Comparison of ENCODE assay signal across 14 cellular contexts in the genomic region with DNA sequence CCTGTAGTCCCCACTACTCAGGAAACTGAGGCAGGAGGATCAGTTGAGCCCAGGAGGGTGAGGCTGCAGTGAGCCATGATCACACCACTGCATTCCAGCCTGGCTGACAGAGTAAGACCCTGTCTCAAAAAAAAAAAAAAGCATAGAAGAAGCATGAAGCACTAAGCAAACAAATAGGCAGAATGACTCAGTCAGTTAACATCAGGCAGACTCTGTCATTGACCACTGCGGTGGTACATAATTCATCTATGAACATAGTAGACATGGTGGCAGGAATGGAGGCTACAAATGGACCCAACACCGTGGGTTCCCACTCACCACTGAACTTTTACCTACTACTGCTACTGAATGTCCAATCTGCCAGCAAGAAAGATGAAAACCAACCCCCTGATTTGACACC. TPM values are rescaled to one million over a fixed set of nuclear protein-coding genes. Genes with fewer than 3 reads are reported as not detected.
A peak's percentile ranks its signal among the peaks of the same experiment; 100 is the strongest.
DNase-seq lines count a peak whose midpoint lies in the region; ATAC-seq, FAIRE-seq and TF ChIP-seq lines count a peak whose summit lies in the region.
"Had no signal": no experiment of that assay in that cellular context is flagged by ENCODE, and none has a peak within 500 bp of the region (broad histone marks: within the 10 kb centered on the region; RNA-seq: fewer than 3 reads in every experiment).

No MANE protein-coding gene starts in this region.

- BruUV-seq in K562 (replicated peaks; lab: Mats Ljungman, UMichigan): no TSS peak

- TF ChIP-seq RAD21 in K562 (CRISPR knock-in tag; conservative IDR thresholded peaks at IDR 0.05 in 1 of 2, IDR thresholded peaks at IDR 0.05 in 1 of 2): no peak

- DNase-seq in DMS53 treated with DMSO at 0.1 percent for 48 hours (lab: John Stamatoyannopoulos, UW; ENCODE audit: unreplicated experiment) (peak; percentile 46), MG63 (peak; percentile 53), K562 (ENCODE audit: extremely low read depth in 1 of 4, low spot score in 3 of 4) (no peak), myocyte (ENCODE audit: low read depth) (peak; percentile 46), COR-L47 (lab: John Stamatoyannopoulos, UW) (no peak), NCI-H1417 treated with DMSO at 0.1 percent for 48 hours (lab: John Stamatoyannopoulos, UW) (no peak), NCI-H526 treated with DMSO at 0.1 percent for 48 hours (lab: John Stamatoyannopoulos, UW) (no peak)
- no peak for DNase-seq in activated T-cell treated with anti-CD3 and anti-CD28 coated beads, Interleukin-2, amount 50 U/mL, for 48 hours
- DNase-seq: CD4-positive, alpha-beta T cell; effector memory CD8-positive, alpha-beta T cell; mesendoderm; NCI-H446 treated with DMSO at 0.1 percent for 48 hours; Right ventricle myocardium superior; stimulated activated CD4-positive, alpha-beta T cell treated with anti-CD3 and anti-CD28 coated beads, Interleukin-4, amount 100 ng/mL, for 24 hours had no signal

- WGBS in K562 (ENCODE audit: insufficient coverage, low coverage, missing lambda C conversion rate): 14% methylated on average over 2 of the region's 2 CpGs

- TF ChIP-seq EP300 in K562 (IDR thresholded peaks at IDR 0.05; ENCODE audit: low read length): no peak

- no peak overlapping the region for H3K4me3 ChIP-seq in MG63
- H3K4me3 ChIP-seq in K562: no peak overlapping the region

- no peaks in the 10 kb centered on the region for H3K27me3 ChIP-seq in MG63
- H3K27me3 ChIP-seq in K562 (ENCODE audit: control insufficient read depth in 2 of 2, insufficient read depth in 2 of 2, low read length in 2 of 2): no peaks in the 10 kb centered on the region

- no peak for TF ChIP-seq CTCF in K562 (IDR thresholded peaks at IDR 0.05 in 2 of 3, conservative IDR thresholded peaks at IDR 0.05 in 1 of 3; ENCODE audit: insufficient read depth in 2 of 3, low read depth in 1 of 3, low read length in 3 of 3)

- in situ Hi-C loops in K562 (cut with MboI): no loop called here

- H3K9me1 ChIP-seq in K562 (ENCODE audit: control insufficient read depth, insufficient read depth, low read length): no peaks in the 10 kb centered on the region

- H3K79me2 ChIP-seq in K562 (ENCODE audit: control insufficient read depth, insufficient read depth, low read length): no peaks in the 10 kb centered on the region

- H3K4me2 ChIP-seq in K562 (ENCODE audit: insufficient read depth, low read length): no peak overlapping the region; the same call in 1 of the 2 replicates

- no peak for TF ChIP-seq POLR2A in K562 (conservative IDR thresholded peaks at IDR 0.05)

- POLR2A ChIA-PET in K562 (lab: Yijun Ruan, JAX): no interaction called here

- peaks cover 2 to 5% of the 10 kb centered on the region in 2 experiments; a peak in 4 of 5 replicates for H3K4me1 ChIP-seq in K562 (replicated peaks in 1 of 2; ENCODE audit: control insufficient read depth in 2 of 2, insufficient read depth in 2 of 2, low read length in 2 of 2)

- H3K9ac ChIP-seq in K562 (ENCODE audit: insufficient read depth in 1 of 2, low read depth in 2 of 2, low read length in 2 of 2): no peak overlapping the region

- H4K20me1 ChIP-seq in K562 (replicated peaks; ENCODE audit: control insufficient read depth, insufficient read depth, low read length): no peaks in the 10 kb centered on the region

- H3K36me3 ChIP-seq in MG63 (no peaks in the 10 kb centered on the region), K562 (ENCODE audit: control insufficient read depth, insufficient read depth, low read length) (no peaks in the 10 kb centered on the region)

- H2AFZ ChIP-seq in K562 (ENCODE audit: low read depth, low read length): no peak overlapping the region

- ATAC-seq in K562: no peak
- ATAC-seq: effector memory CD8-positive, alpha-beta T cell had no signal

- no peaks in the 10 kb centered on the region for H3K9me3 ChIP-seq in MG63
- no peaks in the 10 kb centered on the region for H3K9me3 ChIP-seq in K562 (replicated peaks; ENCODE audit: control insufficient read depth, insufficient read depth, low read depth, low read length)

- intact Hi-C loops in K562 (cut with micrococcal nuclease): no loop called here

- CTCF ChIA-PET in K562 (lab: Yijun Ruan, JAX; ENCODE audit: low intra/inter-chr PET ratio): no interaction called here

- no peak for FAIRE-seq in K562 (lab: Jason Lieb, UNC)

- no peak overlapping the region for H3K27ac ChIP-seq in K562 (ENCODE audit: extremely low read depth, low read depth, low read length)

TF ChIP-seq in K562, 482 proteins besides CTCF, POLR2A, EP300 and RAD21:
- peak; percentile 30; the same call in 1 of the 2 replicates for TF ChIP-seq ATF3 (IDR thresholded peaks at IDR 0.05)
- TF ChIP-seq ATF3 (CRISPR knock-in tag; conservative IDR thresholded peaks at IDR 0.05): no peak
- TF ChIP-seq ARID1B (IDR thresholded peaks at IDR 0.05): 0 out of 2 replicates have a peak, but pooled peaks have one; percentile 20
- no peak for TF ChIP-seq CREBBP (IDR thresholded peaks at IDR 0.05; ENCODE audit: low read depth, low read length)
- TF ChIP-seq CHD1 (IDR thresholded peaks at IDR 0.05; ENCODE audit: low read length): no peak
- TF ChIP-seq MEIS2 (IDR thresholded peaks at IDR 0.05; ENCODE audit: partially characterized antibody): peak; percentile 43
- peak; percentile 24; the same call in 1 of the 2 replicates for TF ChIP-seq JUND (IDR thresholded peaks at IDR 0.05; ENCODE audit: borderline replicate concordance, low read depth, low read length)
- TF ChIP-seq JUND (tag; IDR thresholded peaks at IDR 0.05; ENCODE audit: borderline replicate concordance, low read depth, low read length): no peak; the same call in 2 of the 3 replicates
- TF ChIP-seq FOSL1 (tag; conservative IDR thresholded peaks at IDR 0.05): peak; percentile 72
- 0 out of 2 replicates have a peak, but pooled peaks have one; percentile 34 for TF ChIP-seq EHMT2 (IDR thresholded peaks at IDR 0.05)
- peak; percentile 64 for TF ChIP-seq ZNF384 (IDR thresholded peaks at IDR 0.05; ENCODE audit: low read depth, low read length)

RNA-seq across cellular contexts. Expression of gene ASXL2, which starts 7.6 kb away (rescaled TPM):
- total RNA-seq in MG63 (2014; rRNA removed; shearing (Covaris generic); ENCODE audit: low replicate concordance): 3.6 and 8.8 TPM in 2 replicates
- total RNA-seq in K562 (2011; cell fraction: chromatin; rRNA removed; ENCODE audit: low replicate concordance): 17.1 and 54.2 TPM in 2 replicates
- total RNA-seq in K562 (2011; cell fraction: nucleolus; rRNA removed): 6.3 and 9.7 TPM in 2 replicates
- total RNA-seq in K562 (2011; cell fraction: nucleoplasm; rRNA removed): 13.3 and 22.9 TPM in 2 replicates
- total RNA-seq in K562 (2014; rRNA removed) (7.4 and 9.8 TPM in 2 replicates), K562 (2014; rRNA removed; fragmentation: Illumina TruSeq; extraction: Trizol) (9.0 and 9.7 TPM in 2 replicates), K562 (2015; rRNA removed; fragmentation: Illumina TruSeq; extraction: Trizol) (8.6 and 9.1 TPM in 2 replicates), K562 (2021) (23.3 and 25.9 TPM in 2 replicates), myocyte (14.0 and 15.4 TPM in 2 replicates)
- polyA plus RNA-seq in K562 (2011; rRNA removed) (14.9 and 17.0 TPM in 2 replicates), K562 (2014; fragmentation: Illumina TruSeq; extraction: Trizol) (15.5 and 17.4 TPM in 2 replicates), K562 (2014; fragmentation: Nextera tagmentation; extraction: Ambion mirVana) (1 to 10 TPM; 2.2 to 2.5 TPM), K562 (2014; rRNA removed) (8.8 and 9.5 TPM in 2 replicates)
- 7.3 and 9.0 TPM in 2 replicates for polyA plus RNA-seq in K562 (2011; cell fraction: cytosol; rRNA removed)
- polyA plus RNA-seq in K562 (2011; cell fraction: nucleus; rRNA removed): 12.3 and 15.5 TPM in 2 replicates
- polyA plus RNA-seq in K562 (2012): 10.6 and 11.4 TPM in 2 replicates
- 33.8 and 34.9 TPM in 2 replicates for polyA minus RNA-seq in K562 (2011; rRNA and poly(A)+ RNA removed)
- polyA minus RNA-seq in K562 (2011; cell fraction: cytosol; rRNA and poly(A)+ RNA removed): 13.4 and 14.1 TPM in 2 replicates
- polyA minus RNA-seq in K562 (2011; cell fraction: nucleus; rRNA and poly(A)+ RNA removed): 9.0 and 14.2 TPM in 2 replicates
- 7.4 TPM for polyA plus RNA-seq in myocyte (2012)

Comparison
In these comparisons a context has a peak if more than half of its experiments do, and no peak if none do; other contexts are left out.
1. DNase-seq: peak in DMS53 treated with DMSO at 0.1 percent for 48 hours (single experiment), MG63 (single experiment) and myocyte (single experiment); none in K562 (0 of 4), COR-L47 (single experiment), activated T-cell treated with anti-CD3 and anti-CD28 coated beads, Interleukin-2, amount 50 U/mL, for 48 hours (0 of 2), NCI-H1417 treated with DMSO at 0.1 percent for 48 hours (single experiment) and NCI-H526 treated with DMSO at 0.1 percent for 48 hours (single experiment).